8 cellular contexts compared by ENCODE assay signal in genomic region chr18:67217551-67218166, GRCh38.
DNase-seq lines count a peak whose midpoint lies in the region; ATAC-seq and TF ChIP-seq lines count a peak whose summit lies in the region.

No MANE protein-coding gene starts in this region.

- H3K9me3 ChIP-seq in SK-N-SH (no peaks in the 10 kb centered on the region), MG63 (no peaks in the 10 kb centered on the region)

- POLR2A ChIA-PET in SK-N-SH (lab: Yijun Ruan, JAX) = no interaction called here

- peak; percentile 99 for TF ChIP-seq RAD21 in SK-N-SH (IDR thresholded peaks at IDR 0.05; ENCODE audit: low read length)

- no peak for TF ChIP-seq EP300 in SK-N-SH (IDR thresholded peaks at IDR 0.05; ENCODE audit: borderline replicate concordance in 1 of 2, low read depth in 1 of 2, low read length in 1 of 2)

- no peak overlapping the region for H3K4me3 ChIP-seq in SK-N-SH (ENCODE audit: low read depth in 2 of 2, low read length in 1 of 2)
- no peak overlapping the region for H3K4me3 ChIP-seq in retinal pigment epithelial cell (ENCODE audit: low read length)
- H3K4me3 ChIP-seq in MG63 = no peak overlapping the region

- H3F3A ChIP-seq in SK-N-SH (replicated peaks; ENCODE audit: insufficient read depth) = no peaks in the 10 kb centered on the region

- H3K4me2 ChIP-seq in SK-N-SH = no peak overlapping the region

- H3K27me3 ChIP-seq in SK-N-SH (ENCODE audit: insufficient read depth) = no peaks in the 10 kb centered on the region
- H3K27me3 ChIP-seq in MG63 = no peaks in the 10 kb centered on the region

- no peaks in the 10 kb centered on the region for H4K20me1 ChIP-seq in SK-N-SH (ENCODE audit: insufficient read depth)

- DNase-seq in GM03348 (ENCODE audit: low spot score) (peak; percentile 67), Kasumi-1 (lab: John Stamatoyannopoulos, UW) (peak; percentile 77), SK-N-SH (peak; percentile 58), head of caudate nucleus (peak in 39 of 42 donors; percentile 8 to 89 (median 68)), retinal pigment epithelial cell (ENCODE audit: low read depth) (peak; percentile 27), MG63 (no peak)
- peak; percentile 39 for DNase-seq in activated naive CD8-positive, alpha-beta T cell treated with anti-CD3 and anti-CD28 coated beads for 36 hours

- H3K36me3 Mint-ChIP-seq in activated naive CD8-positive, alpha-beta T cell treated with anti-CD3 and anti-CD28 coated beads for 36 hours = no peaks in the 10 kb centered on the region

- no peak overlapping the region for H3K9ac ChIP-seq in SK-N-SH

- no peaks in the 10 kb centered on the region; a peak in 1 of 4 replicates for H3K4me1 ChIP-seq in SK-N-SH (ENCODE audit: control insufficient read depth in 1 of 2, insufficient read depth in 2 of 2, low read depth in 1 of 2, low read length in 1 of 2)

- H3K36me3 ChIP-seq in SK-N-SH (replicated peaks in 1 of 2; ENCODE audit: control insufficient read depth in 1 of 2, insufficient read depth in 2 of 2, low read length in 1 of 2) (no peaks in the 10 kb centered on the region), MG63 (no peaks in the 10 kb centered on the region)

- TF ChIP-seq CTCF in SK-N-SH (IDR thresholded peaks at IDR 0.05) (peak; percentile 82), retinal pigment epithelial cell (conservative IDR thresholded peaks at IDR 0.05; ENCODE audit: low read depth, low read length) (peak; percentile 56)

- no peaks in the 10 kb centered on the region for H3K9me2 ChIP-seq in SK-N-SH

- H2AFZ ChIP-seq in SK-N-SH (ENCODE audit: low read depth) = no peak overlapping the region

- no peaks in the 10 kb centered on the region for H3K79me2 ChIP-seq in SK-N-SH (ENCODE audit: insufficient read depth)

- CTCF ChIA-PET in SK-N-SH (lab: Yijun Ruan, JAX) = interaction anchor here (0.6 to 2.2 kb wide), 15 partner anchors 10 to 1460 kb away, joined by 3 to 23 read pairs (median 3); no protein-coding TSS in a partner anchor

- no peak overlapping the region for H3K27ac Mint-ChIP-seq in activated naive CD8-positive, alpha-beta T cell treated with anti-CD3 and anti-CD28 coated beads for 36 hours

- intact Hi-C loops in head of caudate nucleus (cut with DNase I) = loop anchor here (10.0 kb wide), 2 partner anchors 1447 to 1517 kb away; no protein-coding TSS in a partner anchor

- H3K27ac ChIP-seq in SK-N-SH (ENCODE audit: low read depth in 2 of 2, low read length in 1 of 2) = no peak overlapping the region

- peaks cover 3% of the 10 kb centered on the region for H3K4me1 Mint-ChIP-seq in activated naive CD8-positive, alpha-beta T cell treated with anti-CD3 and anti-CD28 coated beads for 36 hours

- 9% methylated on average over 7 of the region's 7 CpGs for WGBS in SK-N-SH (ENCODE audit: low lambda C conversion rate)

- no peaks in the 10 kb centered on the region for H3K27me3 Mint-ChIP-seq in activated naive CD8-positive, alpha-beta T cell treated with anti-CD3 and anti-CD28 coated beads for 36 hours

- no peaks in the 10 kb centered on the region for H3K9me3 Mint-ChIP-seq in activated naive CD8-positive, alpha-beta T cell treated with anti-CD3 and anti-CD28 coated beads for 36 hours

- peak; percentile 80 for ATAC-seq in GM21737 (IDR thresholded peaks at IDR 0.05; ENCODE audit: unreplicated experiment)

- H3K4me3 Mint-ChIP-seq in activated naive CD8-positive, alpha-beta T cell treated with anti-CD3 and anti-CD28 coated beads for 36 hours = no peak overlapping the region

TF ChIP-seq in SK-N-SH, 30 proteins besides CTCF, POLR2A, EP300 and RAD21:
- TF ChIP-seq SMC3 (IDR thresholded peaks at IDR 0.05; ENCODE audit: low read depth, low read length) (peak; percentile 90), MAX (IDR thresholded peaks at IDR 0.05; ENCODE audit: low read depth) (no peak), YY1 (IDR thresholded peaks at IDR 0.05; ENCODE audit: low read depth) (no peak), GATA2 (CRISPR knock-in tag; IDR thresholded peaks at IDR 0.05) (no peak)
TF ChIP-seq in SK-N-SH: peak in this region for 1.
